9 cellular contexts compared by ENCODE assay signal in the genomic region with DNA sequence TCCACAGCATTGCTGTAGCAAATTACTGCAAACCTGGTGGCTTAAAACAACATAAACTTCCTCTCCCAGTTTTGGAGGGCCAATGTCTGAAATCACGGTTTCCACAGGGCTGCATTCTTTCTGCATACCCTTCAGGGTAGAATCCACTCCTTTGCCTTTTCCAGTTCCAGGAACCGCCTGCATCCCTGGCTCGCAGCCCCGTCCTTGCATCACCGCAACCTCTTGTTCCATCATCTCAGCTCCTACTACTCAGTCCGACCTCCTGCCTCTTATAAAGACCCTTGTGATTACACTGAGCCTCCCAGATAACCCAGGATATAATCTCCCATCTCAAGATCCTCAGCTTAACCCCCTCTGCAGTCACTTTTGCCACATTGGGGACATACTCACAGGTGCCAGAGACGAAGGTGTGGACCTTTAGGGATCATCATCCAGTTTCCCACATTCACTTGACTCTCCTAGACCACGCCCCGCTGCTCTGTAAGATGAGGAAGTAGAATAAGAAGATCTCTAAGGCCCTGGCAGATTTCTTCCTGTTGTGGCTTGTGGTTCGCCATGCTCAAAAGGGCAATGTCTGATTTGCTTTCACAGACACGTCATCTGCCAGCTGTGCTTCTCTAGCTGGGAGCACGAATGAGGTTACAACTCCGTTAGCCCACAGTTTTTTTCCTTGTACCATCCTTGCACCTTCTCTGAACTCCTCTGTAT.
DNase-seq lines count a peak whose midpoint lies in the region; ATAC-seq and TF ChIP-seq lines count a peak whose summit lies in the region.
"Had no signal": no experiment of that assay in that cellular context is flagged by ENCODE, and none has a peak within 500 bp of the region (broad histone marks: within the 10 kb centered on the region; RNA-seq: fewer than 3 reads in every experiment).

No MANE protein-coding gene starts in this region.

- TF ChIP-seq POLR2A in sigmoid colon (IDR thresholded peaks at IDR 0.05): no peak

- intact Hi-C loops in left lung (cut with DNase I) (no loop called here), sigmoid colon (cut with DNase I) (no loop called here)

- ATAC-seq in GM19372 (IDR thresholded peaks at IDR 0.05; ENCODE audit: low read depth, unreplicated experiment): peak; percentile 73
- ATAC-seq in activated CD8-positive, alpha-beta T cell treated with anti-CD3 and anti-CD28 coated beads, Interleukin-2, amount 10 ng/mL, durations not matched to agents 7 days and 5 days: peak; percentile 44
- peak; percentile 41 for ATAC-seq in left lung
- ATAC-seq in HG02610 (IDR thresholded peaks at IDR 0.05; ENCODE audit: unreplicated experiment): no peak

- H3K27me3 ChIP-seq in left lung (no peaks in the 10 kb centered on the region), sigmoid colon (peaks cover 0 to 6% (median 0%) of the 10 kb centered on the region in 3 donors)

- peaks cover 11% of the 10 kb centered on the region for H3K4me1 Mint-ChIP-seq in activated CD8-positive, alpha-beta T cell treated with anti-CD3 and anti-CD28 coated beads, Interleukin-2, amount 10 ng/mL, durations not matched to agents 7 days and 5 days (ENCODE audit: low read depth)

- TF ChIP-seq CTCF in left lung (IDR thresholded peaks at IDR 0.05) (no peak), sigmoid colon (IDR thresholded peaks at IDR 0.05) (no peak)

- H3K27me3 Mint-ChIP-seq in activated CD8-positive, alpha-beta T cell treated with anti-CD3 and anti-CD28 coated beads, Interleukin-2, amount 10 ng/mL, durations not matched to agents 7 days and 5 days (ENCODE audit: low read depth): peaks cover 2% of the 10 kb centered on the region

- no peaks in the 10 kb centered on the region for H3K9me3 Mint-ChIP-seq in activated CD8-positive, alpha-beta T cell treated with anti-CD3 and anti-CD28 coated beads, Interleukin-2, amount 10 ng/mL, durations not matched to agents 7 days and 5 days (ENCODE audit: insufficient read depth)

- no peaks in the 10 kb centered on the region for H3K9me3 ChIP-seq in left lung
- no peaks in the 10 kb centered on the region for H3K9me3 ChIP-seq in sigmoid colon

- H3K36me3 ChIP-seq in left lung (no peaks in the 10 kb centered on the region), sigmoid colon (no peaks in the 10 kb centered on the region)

- POLR2A ChIA-PET in activated CD8-positive, alpha-beta T cell treated with anti-CD3 and anti-CD28 coated beads, Interleukin-2, amount 10 ng/mL, durations not matched to agents 7 days and 5 days (lab: Charles Lee): no interaction called here

- no peaks in the 10 kb centered on the region for H3K36me3 Mint-ChIP-seq in activated CD8-positive, alpha-beta T cell treated with anti-CD3 and anti-CD28 coated beads, Interleukin-2, amount 10 ng/mL, durations not matched to agents 7 days and 5 days (ENCODE audit: low read depth)

- H3K27ac ChIP-seq in left lung (no peak overlapping the region), sigmoid colon (no peak overlapping the region)

- no peak overlapping the region for H3K27ac Mint-ChIP-seq in activated CD8-positive, alpha-beta T cell treated with anti-CD3 and anti-CD28 coated beads, Interleukin-2, amount 10 ng/mL, durations not matched to agents 7 days and 5 days
- H3K27ac Mint-ChIP-seq: stimulated activated naive CD8-positive, alpha-beta T cell treated with anti-CD3 and anti-CD28 coated beads, Interleukin-15, Interleukin-2, amounts not matched to agents 100 ng/mL and 50 ng/mL, for 24 hours had no signal

- CTCF ChIA-PET in activated CD8-positive, alpha-beta T cell treated with anti-CD3 and anti-CD28 coated beads, Interleukin-2, amount 10 ng/mL, durations not matched to agents 7 days and 5 days (lab: Charles Lee): no interaction called here

- H3K4me3 Mint-ChIP-seq in activated CD8-positive, alpha-beta T cell treated with anti-CD3 and anti-CD28 coated beads, Interleukin-2, amount 10 ng/mL, durations not matched to agents 7 days and 5 days: no peak overlapping the region
- H3K4me3 Mint-ChIP-seq: stimulated activated naive CD8-positive, alpha-beta T cell treated with anti-CD3 and anti-CD28 coated beads, Interleukin-15, Interleukin-2, amounts not matched to agents 100 ng/mL and 50 ng/mL, for 24 hours had no signal

- H3K4me3 ChIP-seq in left lung: no peak overlapping the region
- H3K4me3 ChIP-seq in sigmoid colon: no peak overlapping the region

- TF ChIP-seq EP300 in sigmoid colon (IDR thresholded peaks at IDR 0.05): no peak

- peak; percentile 58 for DNase-seq in HT-29 (ENCODE audit: low spot score)
- peak; percentile 58 for DNase-seq in activated CD8-positive, alpha-beta T cell treated with anti-CD3 and anti-CD28 coated beads, Interleukin-2, amount 10 ng/mL, durations not matched to agents 7 days and 5 days
- DNase-seq in left lung: no peak
- no peak for DNase-seq in cerebellum (ENCODE audit: low spot score)
- no peak for DNase-seq in sigmoid colon
- no peak for DNase-seq in ureter (ENCODE audit: low spot score)

- no peaks in the 10 kb centered on the region for H3K4me1 ChIP-seq in left lung
- no peaks in the 10 kb centered on the region for H3K4me1 ChIP-seq in sigmoid colon

- WGBS in sigmoid colon, 2 donors: 49 to 54% methylated on average over 13 of the region's 13 CpGs

Comparison
In these comparisons a context has a peak if more than half of its experiments do, and no peak if none do; other contexts are left out.
1. DNase-seq: peak in HT-29 (single experiment) and activated CD8-positive, alpha-beta T cell treated with anti-CD3 and anti-CD28 coated beads, Interleukin-2, amount 10 ng/mL, durations not matched to agents 7 days and 5 days (single experiment); none in left lung (0 of 2), cerebellum (single experiment), sigmoid colon (single experiment) and ureter (single experiment).